Comparison of ENCODE assay signal across 12 cellular contexts in genomic region chr15:77654975-77655374, GRCh38. TPM values are rescaled to one million over a fixed set of nuclear protein-coding genes. Genes with fewer than 3 reads are reported as not detected.
DNase-seq lines count a peak whose midpoint lies in the region; ATAC-seq, FAIRE-seq and TF ChIP-seq lines count a peak whose summit lies in the region.
"Had no signal": no experiment of that assay in that cellular context is flagged by ENCODE, and none has a peak within 500 bp of the region (broad histone marks: within the 10 kb centered on the region; RNA-seq: fewer than 3 reads in every experiment).

No MANE protein-coding gene starts in this region.

- H3K27me3 ChIP-seq in left lung, result peaks cover 0 to 47% of the 10 kb centered on the region in 2 donors
- no peaks in the 10 kb centered on the region for H3K27me3 ChIP-seq in testis
- H3K27me3 ChIP-seq: vagina had no signal

- H3K4me3 Mint-ChIP-seq in HFFc6, result no peak overlapping the region
- H3K4me3 Mint-ChIP-seq: activated CD8-positive, alpha-beta memory T cell treated with anti-CD3 and anti-CD28 coated beads, Interleukin-2, amount 10 ng/mL, durations not matched to agents 7 days and 5 days had no signal

- peaks cover 5% of the 10 kb centered on the region; the same call in 1 of the 2 replicates for H3K9me3 Mint-ChIP-seq in HFFc6

- intact Hi-C loops in left lung (cut with DNase I), result no loop called here
- intact Hi-C loops in testis (cut with DNase I; ENCODE audit: low total_unique reads), result no loop called here

- TF ChIP-seq CTCF in D721Med (IDR thresholded peaks at IDR 0.05; ENCODE audit: insufficient read depth, missing control alignments) (peak; percentile 34), HFFc6 (IDR thresholded peaks at IDR 0.05) (peak; percentile 62), VCaP (conservative IDR thresholded peaks at IDR 0.05) (peak; percentile 69), left lung (IDR thresholded peaks at IDR 0.05) (no peak), testis (IDR thresholded peaks at IDR 0.05) (peak in 1 of 3 experiments; percentile 26)

- no peak for TF ChIP-seq POLR2A in testis (IDR thresholded peaks at IDR 0.05)

- peaks cover 86% of the 10 kb centered on the region for H3K27me3 Mint-ChIP-seq in HFFc6 (ENCODE audit: insufficient read depth)

- no peaks in the 10 kb centered on the region for H3K36me3 ChIP-seq in left lung
- H3K36me3 ChIP-seq in testis (ENCODE audit: low read depth, missing control alignments), result no peaks in the 10 kb centered on the region
- H3K36me3 ChIP-seq: vagina had no signal

- H3K4me3 ChIP-seq in left lung (no peak overlapping the region), testis (no peak overlapping the region)
- H3K4me3 ChIP-seq: vagina had no signal

- no peaks in the 10 kb centered on the region for H3K36me3 Mint-ChIP-seq in HFFc6 (ENCODE audit: low read depth)
- H3K36me3 Mint-ChIP-seq: activated CD8-positive, alpha-beta memory T cell treated with anti-CD3 and anti-CD28 coated beads, Interleukin-2, amount 10 ng/mL, durations not matched to agents 7 days and 5 days had no signal

- H3K9me3 ChIP-seq in left lung, result no peaks in the 10 kb centered on the region
- H3K9me3 ChIP-seq in testis, result no peaks in the 10 kb centered on the region
- H3K9me3 ChIP-seq: vagina had no signal

- no peaks in the 10 kb centered on the region for H3K4me1 Mint-ChIP-seq in HFFc6 (ENCODE audit: low read depth)
- H3K4me1 Mint-ChIP-seq: activated CD8-positive, alpha-beta memory T cell treated with anti-CD3 and anti-CD28 coated beads, Interleukin-2, amount 10 ng/mL, durations not matched to agents 7 days and 5 days had no signal

- H3K27ac Mint-ChIP-seq in HFFc6, result no peak overlapping the region
- H3K27ac Mint-ChIP-seq: activated CD8-positive, alpha-beta memory T cell treated with anti-CD3 and anti-CD28 coated beads, Interleukin-2, amount 10 ng/mL, durations not matched to agents 7 days and 5 days had no signal

- no peak for FAIRE-seq in D721Med (lab: Jason Lieb, UNC)

- DNase-seq in D721Med (ENCODE audit: insufficient read length, low spot score) (no peak), HFFc6 (no peak), left lung (no peak), testis (no peak), NCI-H1048 (lab: John Stamatoyannopoulos, UW) (no peak)
- DNase-seq in effector CD8-positive, alpha-beta T cell (lab: John Stamatoyannopoulos, UW), result no peak
- no peak for DNase-seq in stimulated activated CD4-positive, alpha-beta T cell treated with anti-CD3 and anti-CD28 coated beads, Interleukin-4, amount 100 ng/mL, for 4 hours
- DNase-seq: activated CD8-positive, alpha-beta memory T cell treated with anti-CD3 and anti-CD28 coated beads, Interleukin-2, amount 10 ng/mL, durations not matched to agents 7 days and 5 days; left cardiac atrium; NCI-H446 treated with DMSO at 0.1 percent for 48 hours had no signal

- peak; percentile 14 for ATAC-seq in left lung
- ATAC-seq: activated CD8-positive, alpha-beta memory T cell treated with anti-CD3 and anti-CD28 coated beads, Interleukin-2, amount 10 ng/mL, durations not matched to agents 7 days and 5 days; left cardiac atrium had no signal

- no peaks in the 10 kb centered on the region for H3K4me1 ChIP-seq in left lung
- peaks cover 15% of the 10 kb centered on the region for H3K4me1 ChIP-seq in testis
- H3K4me1 ChIP-seq: vagina had no signal

- H3K27ac ChIP-seq in VCaP (no peak overlapping the region), left lung (no peak overlapping the region), testis (no peak overlapping the region)
- H3K27ac ChIP-seq: vagina had no signal

- WGBS in testis, 2 donors, result 42 to 48% methylated on average over 4 of the region's 4 CpGs

RNA-seq across cellular contexts. Expression of gene LINGO1, which starts 22.3 kb away (rescaled TPM):
- under 1 TPM in 2 of 6 experiments, not detected in 4; 0.09 to 0.11 TPM for total RNA-seq in HFFc6 (2021; fragmentation: NEBNext Ultra II Directional; extraction: Animal tissue kit (Norgen Biotek cat#: 25700))
- total RNA-seq in left lung (1 to 10 TPM in 1 of 2 donors, under 1 TPM in 1; 0.99 to 3.4 TPM), testis (10 to 100 TPM; 16.6 to 22.4 TPM)
- 16.7 TPM for polyA plus RNA-seq in testis (ENCODE audit: insufficient read depth, low read depth, low replicate concordance)
- total RNA-seq: activated CD8-positive, alpha-beta memory T cell treated with anti-CD3 and anti-CD28 coated beads, Interleukin-2, amount 10 ng/mL, durations not matched to agents 7 days and 5 days had no signal

Comparison
In these comparisons a context has a peak if more than half of its experiments do, and no peak if none do; other contexts are left out.
1. CTCF ChIP-seq: peak in D721Med (single experiment), HFFc6 (single experiment) and VCaP (single experiment); none in left lung (0 of 2).
2. RNA of gene LINGO1, which starts 22.3 kb away (total RNA-seq): 16.6 to 22.4 TPM in testis; 0.99 to 3.4 TPM in left lung and 0.09 to 0.11 TPM in HFFc6; every median in the first group is over 4 times any median in the second.